ENCODE assay signal across 1 cellular context in the genomic region with DNA sequence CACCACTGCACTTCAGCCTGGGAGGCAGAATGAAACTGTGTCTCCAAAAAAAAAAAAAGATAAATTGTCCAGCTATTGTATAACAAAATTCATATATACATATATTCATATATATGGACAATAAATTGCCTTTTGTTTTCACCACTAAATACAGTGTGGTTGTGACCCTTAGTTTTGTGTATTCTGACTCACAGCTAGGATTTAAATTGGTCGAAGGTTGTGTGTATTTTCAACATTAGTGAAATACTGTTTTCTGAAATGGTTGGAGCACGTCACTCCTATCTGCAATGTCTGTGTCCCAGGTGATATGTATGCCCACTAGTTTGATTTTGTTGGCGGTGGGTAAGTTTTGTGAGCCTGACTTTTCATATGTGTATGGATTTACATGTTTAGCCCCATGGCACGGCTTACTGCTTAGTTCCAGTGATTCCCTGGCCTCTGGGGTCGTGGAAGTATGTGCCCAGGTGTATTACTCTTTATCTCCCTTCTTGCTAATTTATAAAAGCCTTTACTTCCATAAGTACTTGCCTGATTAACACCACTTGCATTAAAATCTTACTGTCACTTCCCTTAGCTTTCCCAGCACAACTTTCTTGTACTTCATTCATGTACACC.
TF ChIP-seq lines count a peak whose summit lies in the region.

No MANE protein-coding gene starts in this region.

TF ChIP-seq in HepG2, 621 proteins besides CTCF, POLR2A, EP300 and RAD21 (continued from another document and continues in another):
- TF ChIP-seq, protein P1, sequence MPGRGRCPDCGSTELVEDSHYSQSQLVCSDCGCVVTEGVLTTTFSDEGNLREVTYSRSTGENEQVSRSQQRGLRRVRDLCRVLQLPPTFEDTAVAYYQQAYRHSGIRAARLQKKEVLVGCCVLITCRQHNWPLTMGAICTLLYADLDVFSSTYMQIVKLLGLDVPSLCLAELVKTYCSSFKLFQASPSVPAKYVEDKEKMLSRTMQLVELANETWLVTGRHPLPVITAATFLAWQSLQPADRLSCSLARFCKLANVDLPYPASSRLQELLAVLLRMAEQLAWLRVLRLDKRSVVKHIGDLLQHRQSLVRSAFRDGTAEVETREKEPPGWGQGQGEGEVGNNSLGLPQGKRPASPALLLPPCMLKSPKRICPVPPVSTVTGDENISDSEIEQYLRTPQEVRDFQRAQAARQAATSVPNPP (CRISPR knock-in tag; IDR thresholded peaks at IDR 0.05) = no peak
- TF ChIP-seq DR1 (CRISPR knock-in tag; IDR thresholded peaks at IDR 0.05) (no peak), ZNF724P (CRISPR knock-in tag; IDR thresholded peaks at IDR 0.05; ENCODE audit: borderline replicate concordance) (no peak), ESRRA (CRISPR knock-in tag; IDR thresholded peaks at IDR 0.05; ENCODE audit: low read depth) (peak; percentile 42; the same call in 1 of the 2 replicates), KLF13 (CRISPR knock-in tag; IDR thresholded peaks at IDR 0.05) (no peak), ZNF816 (CRISPR knock-in tag; IDR thresholded peaks at IDR 0.05; ENCODE audit: borderline replicate concordance) (no peak), ZNF788 (CRISPR knock-in tag; IDR thresholded peaks at IDR 0.05; ENCODE audit: borderline replicate concordance) (no peak), DMAP1 (CRISPR knock-in tag; IDR thresholded peaks at IDR 0.05) (no peak), ZNF775 (CRISPR knock-in tag; IDR thresholded peaks at IDR 0.05; ENCODE audit: borderline replicate concordance) (no peak), ZNF777 (CRISPR knock-in tag; IDR thresholded peaks at IDR 0.05) (no peak), TAF1 (CRISPR knock-in tag; IDR thresholded peaks at IDR 0.05) (no peak), ZSCAN25 (CRISPR knock-in tag; IDR thresholded peaks at IDR 0.05) (no peak), PLSCR1 (CRISPR knock-in tag; IDR thresholded peaks at IDR 0.05; ENCODE audit: borderline replicate concordance) (no peak), PRPF4 (IDR thresholded peaks at IDR 0.05; ENCODE audit: low read depth, low read length, poor library complexity, severe bottlenecking) (no peak), ZNF776 (CRISPR knock-in tag; IDR thresholded peaks at IDR 0.05) (no peak), CERS6 (CRISPR knock-in tag; IDR thresholded peaks at IDR 0.05) (no peak), ZNF772 (CRISPR knock-in tag; IDR thresholded peaks at IDR 0.05) (no peak), E2F1 (CRISPR knock-in tag; IDR thresholded peaks at IDR 0.05) (no peak), FOSL1 (CRISPR knock-in tag; IDR thresholded peaks at IDR 0.05; ENCODE audit: borderline replicate concordance) (peak; percentile 36; the same call in 1 of the 2 replicates), ZNF430 (CRISPR knock-in tag; IDR thresholded peaks at IDR 0.05) (no peak; the same call in 1 of the 2 replicates), HMGA1 (CRISPR knock-in tag; conservative IDR thresholded peaks at IDR 0.05) (no peak), AGO2 (optimal IDR thresholded peaks at IDR 0.05; ENCODE audit: low read depth, low read length) (no peak), RFXANK (CRISPR knock-in tag; IDR thresholded peaks at IDR 0.05) (no peak), DMTF1 (CRISPR knock-in tag; IDR thresholded peaks at IDR 0.05) (no peak), ZNF646 (CRISPR knock-in tag; IDR thresholded peaks at IDR 0.05) (peak; percentile 94), SYNCRIP (IDR thresholded peaks at IDR 0.05; ENCODE audit: insufficient read depth, low read depth, low read length) (no peak), ZNF883 (CRISPR knock-in tag; IDR thresholded peaks at IDR 0.05; ENCODE audit: not compliant biosample characterization) (no peak), CC2D1A (CRISPR knock-in tag; IDR thresholded peaks at IDR 0.05) (no peak), TGIF2 (CRISPR knock-in tag; IDR thresholded peaks at IDR 0.05) (no peak), ZNF232 (CRISPR knock-in tag; IDR thresholded peaks at IDR 0.05; ENCODE audit: borderline replicate concordance) (no peak), REPIN1 (CRISPR knock-in tag; IDR thresholded peaks at IDR 0.05; ENCODE audit: borderline replicate concordance, low read depth) (no peak), ZNF607 (CRISPR knock-in tag; IDR thresholded peaks at IDR 0.05; ENCODE audit: borderline replicate concordance) (no peak), NR2F1 (CRISPR knock-in tag; IDR thresholded peaks at IDR 0.05) (peak in 1 of 2 experiments; percentile 54; a peak in 1 of 4 replicates), DNMT1 (CRISPR knock-in tag; IDR thresholded peaks at IDR 0.05) (no peak), YY1 (IDR thresholded peaks at IDR 0.05; ENCODE audit: insufficient read depth, insufficient replicate concordance, low read depth, low read length) (no peak), PCBP1 (IDR thresholded peaks at IDR 0.05; ENCODE audit: borderline replicate concordance, low read depth, low read length) (no peak), ZC3H4 (CRISPR knock-in tag; IDR thresholded peaks at IDR 0.05; ENCODE audit: borderline replicate concordance) (no peak), PHF8 (CRISPR knock-in tag; IDR thresholded peaks at IDR 0.05) (no peak), MTA1 (CRISPR knock-in tag; IDR thresholded peaks at IDR 0.05; ENCODE audit: borderline replicate concordance) (no peak), ZNF34 (CRISPR knock-in tag; IDR thresholded peaks at IDR 0.05; ENCODE audit: borderline replicate concordance) (no peak), TCF7 (IDR thresholded peaks at IDR 0.05; ENCODE audit: low read depth) (no peak), ELF1 (CRISPR knock-in tag; IDR thresholded peaks at IDR 0.05) (no peak), JARID2 (CRISPR knock-in tag; IDR thresholded peaks at IDR 0.05; ENCODE audit: insufficient replicate concordance) (no peak), ZSCAN9 (CRISPR knock-in tag; IDR thresholded peaks at IDR 0.05; ENCODE audit: borderline replicate concordance) (no peak; the same call in 1 of the 2 replicates), NCOR1 (IDR thresholded peaks at IDR 0.05; ENCODE audit: borderline replicate concordance, low read length) (0 out of 2 replicates have a peak, but pooled peaks have one; percentile 24), ZBTB20 (CRISPR knock-in tag; IDR thresholded peaks at IDR 0.05; ENCODE audit: borderline replicate concordance, low read depth) (peak; percentile 77; the same call in 1 of the 2 replicates), ZNF446 (CRISPR knock-in tag; IDR thresholded peaks at IDR 0.05) (no peak)
- TF ChIP-seq, protein P2, sequence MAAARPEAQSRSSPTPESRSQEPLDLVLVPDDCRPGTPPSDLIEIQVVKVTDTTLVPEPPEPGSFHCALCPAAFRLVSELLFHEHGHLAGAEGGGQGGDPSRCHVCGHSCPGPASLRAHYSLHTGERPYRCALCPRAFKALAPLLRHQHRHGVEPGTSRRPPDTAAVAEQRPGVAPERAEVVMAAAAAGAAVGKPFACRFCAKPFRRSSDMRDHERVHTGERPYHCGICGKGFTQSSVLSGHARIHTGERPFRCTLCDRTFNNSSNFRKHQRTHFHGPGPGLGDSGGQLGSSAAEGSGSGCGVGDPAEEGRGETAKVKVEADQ (CRISPR knock-in tag; IDR thresholded peaks at IDR 0.05; ENCODE audit: borderline replicate concordance) = no peak
- TF ChIP-seq, protein P3, sequence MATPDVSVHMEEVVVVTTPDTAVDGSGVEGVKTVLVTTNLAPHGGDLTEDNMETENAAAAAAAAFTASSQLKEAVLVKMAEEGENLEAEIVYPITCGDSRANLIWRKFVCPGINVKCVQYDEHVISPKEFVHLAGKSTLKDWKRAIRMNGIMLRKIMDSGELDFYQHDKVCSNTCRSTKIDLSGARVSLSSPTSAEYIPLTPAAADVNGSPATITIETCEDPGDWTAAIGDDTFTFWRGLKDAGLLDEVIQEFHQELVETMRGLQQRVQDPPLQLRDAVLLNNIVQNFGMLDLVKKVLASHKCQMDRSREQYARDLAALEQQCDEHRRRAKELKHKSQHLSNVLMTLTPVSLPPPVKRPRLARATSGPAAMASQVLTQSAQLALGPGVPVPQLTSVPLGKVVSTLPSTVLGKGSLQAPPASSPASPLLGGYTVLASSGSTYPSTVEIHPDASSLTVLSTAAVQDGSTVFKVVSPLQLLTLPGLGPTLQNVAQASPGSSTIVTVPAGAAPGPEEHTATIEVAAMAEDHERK (CRISPR knock-in tag; IDR thresholded peaks at IDR 0.05; ENCODE audit: low read depth) = no peak
- TF ChIP-seq, protein P4, sequence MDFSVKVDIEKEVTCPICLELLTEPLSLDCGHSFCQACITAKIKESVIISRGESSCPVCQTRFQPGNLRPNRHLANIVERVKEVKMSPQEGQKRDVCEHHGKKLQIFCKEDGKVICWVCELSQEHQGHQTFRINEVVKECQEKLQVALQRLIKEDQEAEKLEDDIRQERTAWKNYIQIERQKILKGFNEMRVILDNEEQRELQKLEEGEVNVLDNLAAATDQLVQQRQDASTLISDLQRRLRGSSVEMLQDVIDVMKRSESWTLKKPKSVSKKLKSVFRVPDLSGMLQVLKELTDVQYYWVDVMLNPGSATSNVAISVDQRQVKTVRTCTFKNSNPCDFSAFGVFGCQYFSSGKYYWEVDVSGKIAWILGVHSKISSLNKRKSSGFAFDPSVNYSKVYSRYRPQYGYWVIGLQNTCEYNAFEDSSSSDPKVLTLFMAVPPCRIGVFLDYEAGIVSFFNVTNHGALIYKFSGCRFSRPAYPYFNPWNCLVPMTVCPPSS (IDR thresholded peaks at IDR 0.05) = no peak
